ENCODE assay signal across 8 cellular contexts in the genomic region with DNA sequence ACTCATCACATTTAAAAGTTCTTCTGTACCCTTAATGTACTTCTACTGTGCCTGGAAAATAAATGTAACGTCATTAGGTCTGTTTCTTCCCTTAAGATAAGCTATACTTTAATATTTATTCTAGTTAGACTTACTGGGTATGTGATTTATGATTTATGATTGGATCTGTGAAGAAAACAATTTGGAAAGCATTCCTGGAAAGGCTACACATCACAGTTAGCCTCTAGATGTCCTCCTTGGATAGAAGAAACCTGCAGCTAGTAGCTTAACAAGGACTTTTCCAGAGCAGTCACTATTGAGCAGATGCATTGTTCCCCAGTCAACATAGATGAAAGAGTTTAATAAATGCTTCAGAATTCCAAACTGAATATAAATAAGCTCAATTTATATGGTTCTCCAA. TPM values are rescaled to one million over a fixed set of nuclear protein-coding genes. Genes with fewer than 3 reads are reported as not detected.
A peak's percentile ranks its signal among the peaks of the same experiment; 100 is the strongest.
DNase-seq lines count a peak whose midpoint lies in the region; ATAC-seq and TF ChIP-seq lines count a peak whose summit lies in the region.

No MANE protein-coding gene starts in this region.

- H3K4me1 ChIP-seq in breast epithelium (no peaks in the 10 kb centered on the region), heart right ventricle (peaks cover 0 to 4% (median 0%) of the 10 kb centered on the region in 9 donors)

- H3K9me3 ChIP-seq in breast epithelium (no peaks in the 10 kb centered on the region), heart right ventricle (no peaks in the 10 kb centered on the region)

- H3K27ac Mint-ChIP-seq in MCF 10A (ENCODE audit: low read depth, unreplicated experiment) = no peak overlapping the region

- no peaks in the 10 kb centered on the region for H3K4me1 Mint-ChIP-seq in MCF 10A (ENCODE audit: insufficient read depth, unreplicated experiment)

- CTCF ChIA-PET in MCF 10A (lab: Yijun Ruan, JAX) (interaction anchor here (0.6 to 8.8 kb wide), 72 partner anchors 9 to 951 kb away, joined by 3 to 175 read pairs (median 4); partner anchors contain the start of genes AXDND1 and TOR3A), RWPE1 (lab: Yijun Ruan, JAX) (interaction anchor here (0.6 to 1.2 kb wide), 9 partner anchors 9 to 659 kb away, joined by 3 to 5 read pairs (median 4); partner anchors contain the start of gene AXDND1)

- WGBS in heart right ventricle, 2 donors = 35 to 70% methylated on average over 1 of the region's 1 CpG

- ATAC-seq in heart right ventricle (peak in 2 of 8 donors; percentile 38 to 72), HG02973 (IDR thresholded peaks at IDR 0.05; ENCODE audit: unreplicated experiment) (no peak), GM21825 (IDR thresholded peaks at IDR 0.05; ENCODE audit: unreplicated experiment) (no peak)

- no peak for TF ChIP-seq POLR2A in breast epithelium (IDR thresholded peaks at IDR 0.05)

- no peaks in the 10 kb centered on the region for H3K27me3 Mint-ChIP-seq in MCF 10A (ENCODE audit: insufficient read depth, unreplicated experiment)

- peak; percentile 56 for DNase-seq in MCF 10A (ENCODE audit: unreplicated experiment)
- no peak for DNase-seq in breast epithelium (ENCODE audit: low spot score in 2 of 2)
- DNase-seq in RWPE1 (ENCODE audit: low spot score) = peak; percentile 27
- DNase-seq in heart right ventricle = no peak
- DNase-seq in NCI-H2227 treated with DMSO at 0.1 percent for 48 hours (lab: John Stamatoyannopoulos, UW) = no peak
- DNase-seq in activated CD8-positive, alpha-beta memory T cell treated with anti-CD3 and anti-CD28 coated beads, Interleukin-2, amount 50 U/mL, for 48 hours = no peak

- no peak overlapping the region for H3K4me3 ChIP-seq in breast epithelium
- H3K4me3 ChIP-seq in heart right ventricle = no peak overlapping the region

- POLR2A ChIA-PET in MCF 10A (lab: Yijun Ruan, JAX) (interaction anchor here (0.5 to 2.3 kb wide), 6 partner anchors 9 to 118 kb away, joined by 3 to 10 read pairs (median 5); partner anchors contain the start of gene AXDND1), RWPE1 (lab: Yijun Ruan, JAX; ENCODE audit: low non-redundant PET) (no interaction called here)

- no peaks in the 10 kb centered on the region for H3K9me3 Mint-ChIP-seq in MCF 10A (ENCODE audit: unreplicated experiment)

- H3K4me3 Mint-ChIP-seq in MCF 10A (ENCODE audit: unreplicated experiment) = no peak overlapping the region

- no peak overlapping the region for H3K27ac ChIP-seq in breast epithelium
- no peak overlapping the region for H3K27ac ChIP-seq in RWPE1
- no peak overlapping the region for H3K27ac ChIP-seq in heart right ventricle

- H3K36me3 ChIP-seq in breast epithelium (no peaks in the 10 kb centered on the region), heart right ventricle (no peaks in the 10 kb centered on the region)

- H3K36me3 Mint-ChIP-seq in MCF 10A (ENCODE audit: insufficient read depth, unreplicated experiment) = no peaks in the 10 kb centered on the region

- intact Hi-C loops in MCF 10A (cut with micrococcal nuclease) (loop anchor here (1.0 to 5.0 kb wide), 7 partner anchors 41 to 563 kb away; no protein-coding TSS in a partner anchor), breast epithelium (cut with DNase I; ENCODE audit: low total_unique reads) (no loop called here), heart right ventricle (cut with DNase I) (loop anchor here in 5 of 10 donors (5.0 to 10.0 kb wide), 3 partner anchors 116 to 123 kb away; partner anchors contain the start of gene AXDND1 (in 3 of the 5))

- H3K27me3 ChIP-seq in breast epithelium (no peaks in the 10 kb centered on the region), heart right ventricle (no peaks in the 10 kb centered on the region)

- TF ChIP-seq CTCF in MCF 10A (IDR thresholded peaks at IDR 0.05; ENCODE audit: unreplicated experiment) (peak; percentile 73), breast epithelium (IDR thresholded peaks at IDR 0.05) (no peak), RWPE1 (conservative IDR thresholded peaks at IDR 0.05; ENCODE audit: low read depth) (peak; percentile 21), heart right ventricle (IDR thresholded peaks at IDR 0.05) (peak in 6 of 9 donors; percentile 34 to 56 (median 48))

- BruUV-seq in MCF 10A (replicated peaks; lab: Mats Ljungman, UMichigan) = no TSS peak

RNA-seq across cellular contexts. Expression of gene ABL2, which starts 22.2 kb away (rescaled TPM):
- total RNA-seq in MCF 10A (2022) (109 and 160 TPM in 2 replicates), breast epithelium (10 to 100 TPM; 23.9 to 27.4 (median 24.3) TPM), heart right ventricle (10 to 100 TPM in 9 of 10 donors, 1 to 10 TPM in 1; 7.9 to 14.4 (median 11.3) TPM)
- polyA plus RNA-seq in heart right ventricle = 1 to 10 TPM; 2.5 TPM

RNA-seq across cellular contexts. Expression of gene SOAT1, which starts 41.9 kb away (rescaled TPM):
- 28.4 and 39.7 TPM in 2 replicates for total RNA-seq in MCF 10A (2022)
- total RNA-seq in breast epithelium = 10 to 100 TPM; 18.7 to 28.2 (median 22.4) TPM
- total RNA-seq in heart right ventricle = 10 to 100 TPM in 2 of 10 donors, 1 to 10 TPM in 8; 5.5 to 19.4 (median 7.6) TPM
- polyA plus RNA-seq in heart right ventricle = 1 to 10 TPM; 2.6 to 3.0 TPM

Comparison
In these comparisons a context has a peak if more than half of its experiments do, and no peak if none do; other contexts are left out.
1. DNase-seq: peak in MCF 10A (single experiment) and RWPE1 (single experiment); none in breast epithelium (0 of 2), heart right ventricle (0 of 2), NCI-H2227 treated with DMSO at 0.1 percent for 48 hours (single experiment) and activated CD8-positive, alpha-beta memory T cell treated with anti-CD3 and anti-CD28 coated beads, Interleukin-2, amount 50 U/mL, for 48 hours (single experiment).
2. CTCF ChIP-seq: peak in MCF 10A (single experiment), RWPE1 (single experiment) and heart right ventricle (6 of 9); none in breast epithelium (0 of 3).